ENCODE assay signal across 5 cellular contexts in genomic region chr2:217040099-217040498, GRCh38.
"Had no signal": no experiment of that assay in that cellular context is flagged by ENCODE, and none has a peak within 500 bp of the region (broad histone marks: within the 10 kb centered on the region; RNA-seq: fewer than 3 reads in every experiment).

No MANE protein-coding gene starts in this region.

- DNase-seq: H9, HCEC 1CT, KBM-7 had no signal

- H3K4me3 Mint-ChIP-seq: GM23338, H9, IgD-negative memory B cell had no signal

- H3K4me3 ChIP-seq: GM23338 had no signal

- H3K4me2 ChIP-seq: GM23338 had no signal

- H3K27ac Mint-ChIP-seq: GM23338, H9, IgD-negative memory B cell had no signal

- ATAC-seq: GM23338 had no signal

- H3K9me3 Mint-ChIP-seq: GM23338, H9 had no signal

- H2AFZ ChIP-seq: GM23338 had no signal

- H3K36me3 Mint-ChIP-seq: IgD-negative memory B cell had no signal

- H3K27me3 Mint-ChIP-seq: IgD-negative memory B cell had no signal

- H3K4me1 Mint-ChIP-seq: GM23338, H9, IgD-negative memory B cell had no signal
